16 cellular contexts compared by ENCODE assay signal in genomic region chr20:17936306-17936790, GRCh38. TPM values are rescaled to one million over a fixed set of nuclear protein-coding genes. Genes with fewer than 3 reads are reported as not detected.
A peak's percentile ranks its signal among the peaks of the same experiment; 100 is the strongest.
DNase-seq lines count a peak whose midpoint lies in the region; ATAC-seq, FAIRE-seq and TF ChIP-seq lines count a peak whose summit lies in the region.
"Had no signal": no experiment of that assay in that cellular context is flagged by ENCODE, and none has a peak within 500 bp of the region (broad histone marks: within the 10 kb centered on the region; RNA-seq: fewer than 3 reads in every experiment).

No MANE protein-coding gene starts in this region.

- ATAC-seq in GM21825 (IDR thresholded peaks at IDR 0.05; ENCODE audit: unreplicated experiment): no peak
- ATAC-seq: natural killer cell; stimulated activated memory B cell treated with anti-CD40 and anti-IgM and Interleukin-4, amounts not matched to agents 10 μg/mL and 1 μg/mL and 100 μg/mL, for 72 hours had no signal

- 43 to 65% (median 61%) methylated on average over 9 of the region's 9 CpGs for WGBS in stomach, 5 donors

- H3K9me3 Mint-ChIP-seq in mesothelial cell of epicardium (no peaks in the 10 kb centered on the region), MCF 10A (ENCODE audit: unreplicated experiment) (peaks cover 7% of the 10 kb centered on the region)
- H3K9me3 Mint-ChIP-seq: CD4-positive, alpha-beta T cell; immature natural killer cell; natural killer cell had no signal

- CTCF ChIA-PET in MCF 10A (lab: Yijun Ruan, JAX): interaction anchor here (0.9 to 2.8 kb wide), 3 partner anchors 12 to 431 kb away, joined by 4 to 9 read pairs (median 6); no protein-coding TSS in a partner anchor

- peaks cover 43% of the 10 kb centered on the region for H3K4me1 Mint-ChIP-seq in mesothelial cell of epicardium
- H3K4me1 Mint-ChIP-seq in MCF 10A (ENCODE audit: insufficient read depth, unreplicated experiment): no peaks in the 10 kb centered on the region

- BruUV-seq in MCF 10A (replicated peaks; lab: Mats Ljungman, UMichigan): no TSS peak

- no peak for TF ChIP-seq EP300 in stomach (IDR thresholded peaks at IDR 0.05)

- peaks cover 33 to 50% (median 41%) of the 10 kb centered on the region in 4 donors for H3K4me1 ChIP-seq in stomach

- H3K27me3 ChIP-seq in bronchial epithelial cell (ENCODE audit: control insufficient read depth, insufficient read depth, low read length) (no peaks in the 10 kb centered on the region), stomach (no peaks in the 10 kb centered on the region)

- no peaks in the 10 kb centered on the region for H3K27me3 Mint-ChIP-seq in mesothelial cell of epicardium (ENCODE audit: low read depth)
- H3K27me3 Mint-ChIP-seq in MCF 10A (ENCODE audit: insufficient read depth, unreplicated experiment): no peaks in the 10 kb centered on the region
- H3K27me3 Mint-ChIP-seq: CD4-positive, alpha-beta T cell had no signal

- H3K36me3 Mint-ChIP-seq in mesothelial cell of epicardium (no peaks in the 10 kb centered on the region), MCF 10A (ENCODE audit: insufficient read depth, unreplicated experiment) (peaks cover 28% of the 10 kb centered on the region)
- H3K36me3 Mint-ChIP-seq: natural killer cell had no signal

- no peak overlapping the region for H3K4me3 ChIP-seq in bronchial epithelial cell (ENCODE audit: low read depth, low read length)
- no peak overlapping the region for H3K4me3 ChIP-seq in stomach

- H3K9me3 ChIP-seq in stomach: peaks cover 0 to 3% (median 0%) of the 10 kb centered on the region in 4 donors

- DNase-seq in HCEC 1CT: peak; percentile 56
- DNase-seq in bronchial epithelial cell (ENCODE audit: low read depth): no peak
- DNase-seq in mesothelial cell of epicardium (ENCODE audit: low spot score in 2 of 2, unreplicated experiment in 2 of 2): no peak
- no peak for DNase-seq in stomach
- DNase-seq in NCI-H748 (lab: John Stamatoyannopoulos, UW; ENCODE audit: unreplicated experiment): no peak
- DNase-seq in hippocampal formation (lab: John Stamatoyannopoulos, UW): no peak
- no peak for DNase-seq in MCF 10A (ENCODE audit: unreplicated experiment)
- DNase-seq: activated CD4-positive, CD25-positive, alpha-beta regulatory T cell; activated T-cell treated with anti-CD3 and anti-CD28 coated beads, Interleukin-2, amount 50 U/mL, for 1 hour; CD4-positive, alpha-beta T cell; immature natural killer cell; natural killer cell; stimulated activated CD4-positive, alpha-beta T cell treated with anti-CD3 and anti-CD28 coated beads, Interleukin-1b, Interleukin-23, amount 100 ng/mL, for 48 hours had no signal

- H3K27ac Mint-ChIP-seq in mesothelial cell of epicardium (peak overlapping the region; percentile 73), MCF 10A (ENCODE audit: low read depth, unreplicated experiment) (no peak overlapping the region)
- H3K27ac Mint-ChIP-seq: CD4-positive, alpha-beta T cell; immature natural killer cell; stimulated activated memory B cell treated with anti-CD40 and anti-IgM and Interleukin-4, amounts not matched to agents 10 μg/mL and 1 μg/mL and 100 μg/mL, for 72 hours had no signal

- no peak for TF ChIP-seq POLR2A in stomach (IDR thresholded peaks at IDR 0.05)

- H3K27ac ChIP-seq in stomach: peak overlapping the region; percentile 43 to 78 (median 76)
- H3K27ac ChIP-seq: epithelial cell of prostate had no signal

- TF ChIP-seq CTCF in bronchial epithelial cell (IDR thresholded peaks at IDR 0.05; ENCODE audit: insufficient read depth, low read length, severe bottlenecking) (no peak), mesothelial cell of epicardium (IDR thresholded peaks at IDR 0.05; ENCODE audit: unreplicated experiment) (no peak), stomach (IDR thresholded peaks at IDR 0.05) (no peak), MCF 10A (IDR thresholded peaks at IDR 0.05; ENCODE audit: unreplicated experiment) (no peak)

- peak; percentile 13 for FAIRE-seq in bronchial epithelial cell (lab: Jason Lieb, UNC)

- H3K36me3 ChIP-seq in bronchial epithelial cell (ENCODE audit: control insufficient read depth, insufficient read depth, low read length): no peaks in the 10 kb centered on the region
- peaks cover 0 to 15% (median 12%) of the 10 kb centered on the region in 4 donors for H3K36me3 ChIP-seq in stomach

- intact Hi-C loops in stomach (cut with DNase I; ENCODE audit: low total_unique reads): no loop called here
- intact Hi-C loops in MCF 10A (cut with micrococcal nuclease): no loop called here

- POLR2A ChIA-PET in MCF 10A (lab: Yijun Ruan, JAX): interaction anchor here (1.2 kb wide), 2 partner anchors 9 to 314 kb away, joined by 4 read pairs; no protein-coding TSS in a partner anchor

- peak overlapping the region; percentile 28 for H3K4me3 Mint-ChIP-seq in mesothelial cell of epicardium
- H3K4me3 Mint-ChIP-seq in MCF 10A (ENCODE audit: unreplicated experiment): no peak overlapping the region
- H3K4me3 Mint-ChIP-seq: CD4-positive, alpha-beta T cell; immature natural killer cell; natural killer cell; stimulated activated memory B cell treated with anti-CD40 and anti-IgM and Interleukin-4, amounts not matched to agents 10 μg/mL and 1 μg/mL and 100 μg/mL, for 72 hours had no signal

RNA-seq across cellular contexts. Expression of gene SNX5, which starts 32.2 kb away (rescaled TPM):
- 96.5 and 152 TPM in 2 replicates for total RNA-seq in bronchial epithelial cell
- 130 to 134 TPM (median 133 TPM) in 3 replicates for total RNA-seq in mesothelial cell of epicardium
- total RNA-seq in stomach: 100 to 1,000 TPM in 4 of 5 donors, 10 to 100 TPM in 1; 47.3 to 202 (median 126) TPM
- polyA plus RNA-seq in stomach: 10 to 100 TPM; 71.1 to 81.6 (median 73.8) TPM
- total RNA-seq in MCF 10A (2022): 108 and 170 TPM in 2 replicates

RNA-seq across cellular contexts. Expression of gene MGME1, which starts 32.5 kb away (rescaled TPM):
- total RNA-seq in bronchial epithelial cell (8.6 and 10.3 TPM in 2 replicates), mesothelial cell of epicardium (25.0 to 26.7 TPM (median 25.7 TPM) in 3 replicates), stomach (10 to 100 TPM in 1 of 5 donors, 1 to 10 TPM in 4; 2.3 to 19.1 (median 6.4) TPM), MCF 10A (2022) (18.0 and 24.0 TPM in 2 replicates)
- polyA plus RNA-seq in stomach: 10 to 100 TPM in 2 of 3 donors, 1 to 10 TPM in 1; 6.7 to 11.0 (median 10.1) TPM
